ENCODE assay signal across 8 cellular contexts in genomic region chr11:2092956-2093412, GRCh38. TPM values are rescaled to one million over a fixed set of nuclear protein-coding genes. Genes with fewer than 3 reads are reported as not detected.
A peak's percentile ranks its signal among the peaks of the same experiment; 100 is the strongest.
DNase-seq lines count a peak whose midpoint lies in the region; FAIRE-seq lines count a peak whose summit lies in the region.

No MANE protein-coding gene starts in this region.

- DNase-seq in AG08396 (ENCODE audit: low spot score) (peak; percentile 52), MG63 (peak; percentile 98), fibroblast of peridontal ligament (ENCODE audit: extremely low read depth) (peak; percentile 23), small intestine (peak; percentile 12), cerebellar cortex (ENCODE audit: low spot score) (no peak), 8988T (no peak), NCI-H524 treated with DMSO at 0.1 percent for 48 hours (lab: John Stamatoyannopoulos, UW) (no peak)
- DNase-seq in activated CD4-positive, alpha-beta memory T cell treated with anti-CD3 and anti-CD28 coated beads, Interleukin-2, amount 10 ng/mL, durations not matched to agents 7 days and 5 days: peak; percentile 68

- WGBS in small intestine, 3 donors: 7 to 35% (median 8%) methylated on average over 8 to 10 of the region's 10 CpGs

- no peak overlapping the region for H3K4me3 Mint-ChIP-seq in activated CD4-positive, alpha-beta memory T cell treated with anti-CD3 and anti-CD28 coated beads, Interleukin-2, amount 10 ng/mL, durations not matched to agents 7 days and 5 days

- H3K27me3 ChIP-seq in MG63: no peaks in the 10 kb centered on the region
- H3K27me3 ChIP-seq in small intestine (ENCODE audit: control insufficient read depth in 2 of 2, insufficient read depth in 2 of 2, low read length in 2 of 2): no peaks in the 10 kb centered on the region

- H3K9me3 ChIP-seq in MG63 (no peaks in the 10 kb centered on the region), small intestine (ENCODE audit: control insufficient read depth, low read depth) (no peaks in the 10 kb centered on the region)

- H3K36me3 ChIP-seq in MG63: no peaks in the 10 kb centered on the region
- H3K36me3 ChIP-seq in small intestine (ENCODE audit: control insufficient read depth in 2 of 2, insufficient read depth in 2 of 2, low read length in 2 of 2): no peaks in the 10 kb centered on the region

- H3K27me3 Mint-ChIP-seq in activated CD4-positive, alpha-beta memory T cell treated with anti-CD3 and anti-CD28 coated beads, Interleukin-2, amount 10 ng/mL, durations not matched to agents 7 days and 5 days: peaks cover 9% of the 10 kb centered on the region

- H3K4me1 ChIP-seq in small intestine (ENCODE audit: control insufficient read depth in 2 of 2, insufficient read depth in 1 of 2, low read depth in 1 of 2, low read length in 1 of 2): no peaks in the 10 kb centered on the region

- no peaks in the 10 kb centered on the region for H3K36me3 Mint-ChIP-seq in activated CD4-positive, alpha-beta memory T cell treated with anti-CD3 and anti-CD28 coated beads, Interleukin-2, amount 10 ng/mL, durations not matched to agents 7 days and 5 days (ENCODE audit: low read depth)

- H3K27ac ChIP-seq in small intestine (ENCODE audit: low read depth in 1 of 2, low read length in 1 of 2): no peak overlapping the region

- peaks cover 14% of the 10 kb centered on the region for H3K4me1 Mint-ChIP-seq in activated CD4-positive, alpha-beta memory T cell treated with anti-CD3 and anti-CD28 coated beads, Interleukin-2, amount 10 ng/mL, durations not matched to agents 7 days and 5 days

- H3K4me3 ChIP-seq in MG63 (no peak overlapping the region), small intestine (ENCODE audit: low read depth in 1 of 2, low read length in 2 of 2) (no peak overlapping the region)

- POLR2A ChIA-PET in activated CD4-positive, alpha-beta memory T cell treated with anti-CD3 and anti-CD28 coated beads, Interleukin-2, amount 10 ng/mL, durations not matched to agents 7 days and 5 days (lab: Charles Lee): interaction anchor here (1.0 kb wide), 1 partner anchor 15 kb away, joined by 6 read pairs; no protein-coding TSS in a partner anchor

- no peaks in the 10 kb centered on the region for H3K9me3 Mint-ChIP-seq in activated CD4-positive, alpha-beta memory T cell treated with anti-CD3 and anti-CD28 coated beads, Interleukin-2, amount 10 ng/mL, durations not matched to agents 7 days and 5 days

- no peak for FAIRE-seq in small intestine (lab: Jason Lieb, UNC)

- CTCF ChIA-PET in activated CD4-positive, alpha-beta memory T cell treated with anti-CD3 and anti-CD28 coated beads, Interleukin-2, amount 10 ng/mL, durations not matched to agents 7 days and 5 days (lab: Charles Lee): interaction anchor here (0.9 to 1.6 kb wide), 2 partner anchors 18 to 213 kb away, joined by 3 read pairs; no protein-coding TSS in a partner anchor

- H3K27ac Mint-ChIP-seq in activated CD4-positive, alpha-beta memory T cell treated with anti-CD3 and anti-CD28 coated beads, Interleukin-2, amount 10 ng/mL, durations not matched to agents 7 days and 5 days: no peak overlapping the region

RNA-seq across cellular contexts. Expression of gene IGF2, which starts 46.2 kb away (rescaled TPM):
- total RNA-seq in MG63 (2014; rRNA removed; shearing (Covaris generic); ENCODE audit: low replicate concordance): not detected in 2 replicates
- under 1 TPM; 0.70 to 0.76 TPM for total RNA-seq in activated CD4-positive, alpha-beta memory T cell treated with anti-CD3 and anti-CD28 coated beads, Interleukin-2, amount 10 ng/mL, durations not matched to agents 7 days and 5 days
- polyA plus RNA-seq in small intestine: 10 to 100 TPM in 1 of 3 donors, under 1 TPM in 2; 0.45 to 20.4 (median 0.81) TPM

Comparison
In these comparisons a context has a peak if more than half of its experiments do, and no peak if none do; other contexts are left out.
1. DNase-seq: peak in AG08396 (single experiment), MG63 (single experiment), activated CD4-positive, alpha-beta memory T cell treated with anti-CD3 and anti-CD28 coated beads, Interleukin-2, amount 10 ng/mL, durations not matched to agents 7 days and 5 days (single experiment), fibroblast of peridontal ligament (single experiment) and small intestine (single experiment); none in cerebellar cortex (single experiment), 8988T (single experiment) and NCI-H524 treated with DMSO at 0.1 percent for 48 hours (single experiment).